In the genomic region with DNA sequence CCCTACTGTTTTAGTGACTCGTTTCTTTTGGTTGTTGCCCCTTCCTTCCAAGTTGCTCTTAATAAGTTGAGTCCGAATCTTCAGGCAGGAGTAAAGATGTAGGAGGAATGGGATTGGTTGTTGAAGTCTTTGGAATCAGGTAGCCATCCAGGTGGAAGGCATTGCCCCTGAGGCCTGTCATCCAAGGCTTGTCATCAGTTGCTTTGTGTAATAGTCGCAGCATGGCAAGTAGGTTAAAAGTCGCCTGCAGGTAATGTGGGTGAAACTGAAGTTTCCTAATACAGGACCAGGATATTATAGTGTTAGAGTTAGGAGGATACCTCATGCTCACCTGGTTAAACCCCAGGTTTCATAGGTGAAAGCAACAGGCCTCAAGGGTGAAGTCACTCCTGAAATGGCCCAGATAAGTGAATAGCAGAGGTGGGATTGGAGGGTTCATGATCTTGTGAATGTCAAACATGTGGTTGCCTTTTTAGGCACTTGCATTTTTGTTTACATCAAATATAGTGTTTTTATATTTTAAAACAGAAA, we compare ENCODE assay signal across 9 cellular contexts.
A peak's percentile ranks its signal among the peaks of the same experiment; 100 is the strongest.
DNase-seq lines count a peak whose midpoint lies in the region; FAIRE-seq and TF ChIP-seq lines count a peak whose summit lies in the region.
"Had no signal": no experiment of that assay in that cellular context is flagged by ENCODE, and none has a peak within 500 bp of the region (broad histone marks: within the 10 kb centered on the region; RNA-seq: fewer than 3 reads in every experiment).

No MANE protein-coding gene starts in this region.

- H3K27me3 ChIP-seq in mucosa of rectum (ENCODE audit: control insufficient read depth in 2 of 2, insufficient read depth in 2 of 2, low read length in 2 of 2): no peaks in the 10 kb centered on the region

- DNase-seq in HTR-8/SVneo (ENCODE audit: insufficient read length, low spot score) (no peak), cardiac fibroblast (ENCODE audit: low read depth in 2 of 2) (no peak), cerebellar cortex (ENCODE audit: low spot score) (no peak), NCI-H1105 (lab: John Stamatoyannopoulos, UW) (no peak), HuH-7 (ENCODE audit: low spot score) (no peak), T-helper 9 cell (no peak)
- DNase-seq: NCI-H1048 had no signal

- H3K4me1 ChIP-seq in mucosa of rectum (ENCODE audit: control insufficient read depth in 2 of 2, insufficient read depth in 2 of 2, low read length in 2 of 2): peaks cover 5 to 9% of the 10 kb centered on the region in 2 donors

- H3K4me3 ChIP-seq in cardiac fibroblast (replicated peaks in 1 of 2; ENCODE audit: low read depth in 2 of 2, low read length in 2 of 2) (peak overlapping the region; percentile 82 to 84), mucosa of rectum (ENCODE audit: low read length in 2 of 2) (peak overlapping the region; percentile 91 to 92)

- TF ChIP-seq CTCF in 22Rv1 (IDR thresholded peaks at IDR 0.05) (no peak), cardiac fibroblast (IDR thresholded peaks at IDR 0.05; ENCODE audit: low read depth, low read length) (no peak)

- H3K9ac ChIP-seq in mucosa of rectum (ENCODE audit: low read depth in 1 of 2, low read length in 2 of 2): peak overlapping the region; percentile 80

- no peaks in the 10 kb centered on the region for H3K36me3 ChIP-seq in mucosa of rectum (ENCODE audit: control insufficient read depth in 2 of 2, insufficient read depth in 2 of 2, low read length in 2 of 2)

- H3K27ac ChIP-seq in 22Rv1: peak overlapping the region; percentile 80
- peak overlapping the region; percentile 83 to 86 for H3K27ac ChIP-seq in mucosa of rectum (ENCODE audit: low read depth in 2 of 2, low read length in 2 of 2)

- FAIRE-seq in HTR-8/SVneo (lab: Jason Lieb, UNC): peak; percentile 49

- H3K9me3 ChIP-seq in mucosa of rectum (ENCODE audit: control insufficient read depth in 2 of 2, low read length in 2 of 2): no peaks in the 10 kb centered on the region
